In the genomic region with DNA sequence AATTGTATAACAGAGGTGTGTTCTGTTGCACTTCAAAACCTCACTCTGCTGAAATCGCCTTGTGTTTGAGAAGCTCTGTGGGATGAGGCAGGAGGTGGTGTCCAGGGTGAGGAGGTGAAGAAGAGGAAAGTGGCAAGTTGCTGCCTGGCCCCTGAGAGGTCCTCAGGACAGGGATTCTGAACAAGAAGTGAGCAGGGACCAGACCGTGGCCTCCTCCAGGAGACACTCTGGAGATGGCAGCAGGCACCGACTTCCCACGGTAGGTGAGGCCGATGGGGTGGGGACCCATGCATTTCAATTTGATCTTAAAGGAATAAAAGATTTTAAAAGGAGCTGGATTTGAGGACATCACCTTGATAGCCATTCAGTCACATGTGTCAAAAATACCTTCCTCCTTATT, we compare ENCODE assay signal across 20 cellular contexts. TPM values are rescaled to one million over a fixed set of nuclear protein-coding genes. Genes with fewer than 3 reads are reported as not detected.
"Had no signal": no experiment of that assay in that cellular context is flagged by ENCODE, and none has a peak within 500 bp of the region (broad histone marks: within the 10 kb centered on the region; RNA-seq: fewer than 3 reads in every experiment).

No MANE protein-coding gene starts in this region.

- H3K36me3 ChIP-seq: esophagus squamous epithelium, lower lobe of right lung, pancreas, suprapubic skin, thyroid gland, upper lobe of left lung, vagina had no signal

- H3K36me3 Mint-ChIP-seq: naive thymus-derived CD8-positive, alpha-beta T cell; stimulated activated memory B cell treated with anti-CD40 and anti-IgM and Interleukin-4, amounts not matched to agents 10 μg/mL and 1 μg/mL and 100 μg/mL, for 72 hours had no signal

- DNase-seq: cortex of kidney; effector memory CD8-positive, alpha-beta T cell; erythroblast; esophagus squamous epithelium; foreskin melanocyte; left ventricle myocardium superior; lower lobe of right lung; naive thymus-derived CD8-positive, alpha-beta T cell; nephron progenitor cell; occipital lobe; pancreas; stimulated activated CD4-positive, alpha-beta T cell treated with anti-CD3 and anti-CD28 coated beads, Interleukin-2, amount 100 ng/mL, for 24 hours; stimulated activated CD4-positive, alpha-beta T cell treated with anti-CD3 and anti-CD28 coated beads, Interleukin-4, amount 100 ng/mL, for 24 hours; stimulated activated naive CD8-positive, alpha-beta T cell treated with anti-CD3 and anti-CD28 coated beads, Interleukin-15, amount 100 ng/mL, for 72 hours; thyroid gland; upper lobe of left lung had no signal

- H3K27ac Mint-ChIP-seq: effector memory CD8-positive, alpha-beta T cell; naive thymus-derived CD8-positive, alpha-beta T cell; nephron progenitor cell; stimulated activated memory B cell treated with anti-CD40 and anti-IgM and Interleukin-4, amounts not matched to agents 10 μg/mL and 1 μg/mL and 100 μg/mL, for 72 hours; stimulated activated naive CD8-positive, alpha-beta T cell treated with anti-CD3 and anti-CD28 coated beads, Interleukin-15, amount 100 ng/mL, for 72 hours had no signal

- H3K9me3 ChIP-seq: esophagus squamous epithelium, lower lobe of right lung, pancreas, suprapubic skin, thyroid gland, upper lobe of left lung, vagina had no signal

- H3K4me3 Mint-ChIP-seq: effector memory CD8-positive, alpha-beta T cell; naive thymus-derived CD8-positive, alpha-beta T cell; nephron progenitor cell; stimulated activated memory B cell treated with anti-CD40 and anti-IgM and Interleukin-4, amounts not matched to agents 10 μg/mL and 1 μg/mL and 100 μg/mL, for 72 hours; stimulated activated naive CD8-positive, alpha-beta T cell treated with anti-CD3 and anti-CD28 coated beads, Interleukin-15, amount 100 ng/mL, for 72 hours had no signal

- H3K27me3 Mint-ChIP-seq: effector memory CD8-positive, alpha-beta T cell; naive thymus-derived CD8-positive, alpha-beta T cell; stimulated activated memory B cell treated with anti-CD40 and anti-IgM and Interleukin-4, amounts not matched to agents 10 μg/mL and 1 μg/mL and 100 μg/mL, for 72 hours; stimulated activated naive CD8-positive, alpha-beta T cell treated with anti-CD3 and anti-CD28 coated beads, Interleukin-15, amount 100 ng/mL, for 72 hours had no signal

- H3K4me1 ChIP-seq: esophagus squamous epithelium, lower lobe of right lung, pancreas, suprapubic skin, thyroid gland, upper lobe of left lung, vagina had no signal

- H3K9me3 Mint-ChIP-seq: nephron progenitor cell had no signal

- H3K27me3 ChIP-seq: esophagus squamous epithelium, pancreas, suprapubic skin, thyroid gland, upper lobe of left lung, vagina had no signal

- H3K4me1 Mint-ChIP-seq: naive thymus-derived CD8-positive, alpha-beta T cell; stimulated activated memory B cell treated with anti-CD40 and anti-IgM and Interleukin-4, amounts not matched to agents 10 μg/mL and 1 μg/mL and 100 μg/mL, for 72 hours; stimulated activated naive CD8-positive, alpha-beta T cell treated with anti-CD3 and anti-CD28 coated beads, Interleukin-15, amount 100 ng/mL, for 72 hours had no signal

- H3K27ac ChIP-seq: esophagus squamous epithelium, lower lobe of right lung, pancreas, suprapubic skin, thyroid gland, upper lobe of left lung, vagina had no signal

- H3K4me3 ChIP-seq: esophagus squamous epithelium, lower lobe of right lung, pancreas, suprapubic skin, thyroid gland, upper lobe of left lung, vagina had no signal

- ATAC-seq: effector memory CD8-positive, alpha-beta T cell; left ventricle myocardium superior; lower lobe of right lung; naive thymus-derived CD8-positive, alpha-beta T cell; pancreas; sciatic nerve; stimulated activated memory B cell treated with anti-CD40 and anti-IgM and Interleukin-4, amounts not matched to agents 10 μg/mL and 1 μg/mL and 100 μg/mL, for 72 hours; stimulated activated naive CD8-positive, alpha-beta T cell treated with anti-CD3 and anti-CD28 coated beads, Interleukin-15, amount 100 ng/mL, for 72 hours had no signal

RNA-seq across cellular contexts. Expression of gene LAMA1, which starts 37.5 kb away (rescaled TPM):
- total RNA-seq: naive thymus-derived CD8-positive, alpha-beta T cell had no signal
- polyA plus RNA-seq: naive thymus-derived CD8-positive, alpha-beta T cell had no signal
